Comparison of ENCODE assay signal across 21 cellular contexts in the genomic region with DNA sequence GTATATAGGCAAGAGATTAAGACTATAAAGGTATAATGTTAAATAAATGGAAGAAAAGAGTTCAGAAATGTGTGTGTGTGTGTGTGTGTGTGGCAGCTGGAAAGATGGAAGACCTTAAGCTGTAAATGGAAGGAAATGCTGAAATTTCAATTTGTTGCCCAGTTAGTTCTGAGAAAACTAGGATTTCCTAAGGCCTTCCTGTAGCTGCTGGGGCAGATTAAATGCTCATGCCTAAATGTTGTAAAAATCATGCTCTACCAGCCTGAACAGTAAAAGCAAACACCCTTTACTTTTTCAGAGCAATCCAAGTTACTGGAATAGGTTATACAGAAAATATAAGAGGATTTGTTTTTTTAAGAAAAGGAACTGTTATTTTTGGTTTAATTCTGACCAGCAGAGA. TPM values are rescaled to one million over a fixed set of nuclear protein-coding genes. Genes with fewer than 3 reads are reported as not detected.
DNase-seq lines count a peak whose midpoint lies in the region; ATAC-seq and TF ChIP-seq lines count a peak whose summit lies in the region.
"Had no signal": no experiment of that assay in that cellular context is flagged by ENCODE, and none has a peak within 500 bp of the region (broad histone marks: within the 10 kb centered on the region; RNA-seq: fewer than 3 reads in every experiment).

No MANE protein-coding gene starts in this region.

- CTCF ChIA-PET in HEK293T (lab: Yijun Ruan, JAX), result no interaction called here

- H3K79me2 ChIP-seq in smooth muscle cell (ENCODE audit: low read depth), result no peaks in the 10 kb centered on the region

- H3K9me3 ChIP-seq in right lobe of liver, result no peaks in the 10 kb centered on the region
- no peaks in the 10 kb centered on the region for H3K9me3 ChIP-seq in smooth muscle cell (replicated peaks; ENCODE audit: low read depth)
- H3K9me3 ChIP-seq: thyroid gland had no signal

- POLR2A ChIA-PET in HEK293T (lab: Yijun Ruan, JAX), result no interaction called here

- DNase-seq in DMS53 (lab: John Stamatoyannopoulos, UW) (peak; percentile 44), DMS53 treated with DMSO at 0.1 percent for 48 hours (lab: John Stamatoyannopoulos, UW; ENCODE audit: unreplicated experiment) (no peak), choroid plexus epithelial cell (ENCODE audit: low read depth) (peak; percentile 25), right lobe of liver (no peak), smooth muscle cell (lab: John Stamatoyannopoulos, UW; ENCODE audit: unreplicated experiment) (no peak), Right ventricle myocardium superior (no peak), HEK293T (ENCODE audit: extremely low spot score) (no peak)
- no peak for DNase-seq in stimulated activated CD4-positive, alpha-beta T cell treated with anti-CD3 and anti-CD28 coated beads, Interleukin-12 subunit alpha, Interleukin-12 subunit beta, amount 100 ng/mL, for 4 hours
- DNase-seq: activated CD8-positive, alpha-beta T cell treated with anti-CD3 and anti-CD28 coated beads for 36 hours; activated T-cell treated with anti-CD3 and anti-CD28 coated beads, Interleukin-2, amount 50 U/mL, for 4 hours; Calu3; GDM1; naive B cell; NCI-H2081 treated with DMSO at 0.1 percent for 48 hours; NCI-H526 treated with DMSO at 0.1 percent for 48 hours; thyroid gland had no signal

- H3K4me3 ChIP-seq in choroid plexus epithelial cell (ENCODE audit: low read depth, low read length) (no peak overlapping the region), right lobe of liver (no peak overlapping the region), smooth muscle cell (no peak overlapping the region)
- H3K4me3 ChIP-seq: GM12878, thyroid gland had no signal

- H3K4me1 ChIP-seq in right lobe of liver (peaks cover 0 to 14% (median 6%) of the 10 kb centered on the region in 4 donors), smooth muscle cell (ENCODE audit: low read depth) (peaks cover 17% of the 10 kb centered on the region)

- TF ChIP-seq POLR2A in right lobe of liver (IDR thresholded peaks at IDR 0.05), result no peak

- intact Hi-C loops in right lobe of liver (cut with DNase I) (no loop called here), Right ventricle myocardium superior (cut with DNase I) (no loop called here)

- H4K20me1 ChIP-seq in smooth muscle cell (ENCODE audit: low read depth), result no peaks in the 10 kb centered on the region

- no peaks in the 10 kb centered on the region for H3F3A ChIP-seq in smooth muscle cell (ENCODE audit: low read depth)

- no peak overlapping the region for H2AFZ ChIP-seq in smooth muscle cell (ENCODE audit: low read depth)

- no peak overlapping the region for H3K4me2 ChIP-seq in smooth muscle cell

- H3K27ac ChIP-seq in right lobe of liver, result peak overlapping the region in 1 of 3 donors; percentile 27
- H3K27ac ChIP-seq in smooth muscle cell (ENCODE audit: low read depth), result peak overlapping the region; percentile 53
- H3K27ac ChIP-seq: 22Rv1, VCaP had no signal

- no peaks in the 10 kb centered on the region for H3K27me3 ChIP-seq in right lobe of liver
- H3K27me3 ChIP-seq in smooth muscle cell (ENCODE audit: low read depth), result no peaks in the 10 kb centered on the region
- H3K27me3 ChIP-seq: thyroid gland had no signal

- TF ChIP-seq CTCF in choroid plexus epithelial cell (conservative IDR thresholded peaks at IDR 0.05; ENCODE audit: low read depth, low read length) (no peak), right lobe of liver (IDR thresholded peaks at IDR 0.05) (no peak), smooth muscle cell (IDR thresholded peaks at IDR 0.05; ENCODE audit: borderline replicate concordance, insufficient read depth, poor library complexity, severe bottlenecking) (no peak)

- no peak overlapping the region for H3K9ac ChIP-seq in smooth muscle cell (ENCODE audit: low read depth)

- ATAC-seq in right lobe of liver (peak; percentile 12 to 40 (median 28)), Right ventricle myocardium superior (ENCODE audit: poor library complexity) (no peak)
- ATAC-seq: activated CD8-positive, alpha-beta T cell treated with anti-CD3 and anti-CD28 coated beads for 36 hours; activated naive CD4-positive, alpha-beta T cell treated with anti-CD3 and anti-CD28 coated beads, Interleukin-2, amount 50 U/mL, for 72 hours; activated T-cell treated with anti-CD3 and anti-CD28 coated beads, Interleukin-2, amount 50 U/mL, for 4 hours; GM12878 had no signal

- H3K36me3 ChIP-seq in right lobe of liver (no peaks in the 10 kb centered on the region), smooth muscle cell (ENCODE audit: low read depth) (no peaks in the 10 kb centered on the region)
- H3K36me3 ChIP-seq: thyroid gland had no signal

TF ChIP-seq in HEK293T, 16 proteins besides CTCF, POLR2A, EP300 and RAD21:
- TF ChIP-seq ARNT (IDR thresholded peaks at IDR 0.05), result no peak
- no peak for TF ChIP-seq SUZ12 (IDR thresholded peaks at IDR 0.05)
- TF ChIP-seq BHLHE40 (IDR thresholded peaks at IDR 0.05; ENCODE audit: borderline replicate concordance), result no peak
- TF ChIP-seq FOXM1 (IDR thresholded peaks at IDR 0.05; ENCODE audit: borderline replicate concordance), result no peak
- no peak for TF ChIP-seq FOXA1 (IDR thresholded peaks at IDR 0.05)

RNA-seq across cellular contexts. Expression of gene ADCY10, which starts 8.3 kb away (rescaled TPM):
- total RNA-seq in right lobe of liver, result 1 to 10 TPM in 3 of 6 experiments, under 1 TPM in 3; 0.43 to 5.8 (median 1.5) TPM
- 0.18 TPM in 1 of 2 replicates, not detected in the other for total RNA-seq in smooth muscle cell
- not detected in 2 replicates for polyA plus RNA-seq in smooth muscle cell
- 0.05 TPM for total RNA-seq in Right ventricle myocardium superior
- total RNA-seq: activated T-cell treated with anti-CD3 and anti-CD28 coated beads, Interleukin-2, amount 50 U/mL, for 4 hours; GM12878; pulmonary artery endothelial cell had no signal

RNA-seq across cellular contexts. Expression of gene DCAF6, which starts 30.8 kb away (rescaled TPM):
- 10 to 100 TPM; 35.8 to 65.9 (median 48.8) TPM for total RNA-seq in right lobe of liver
- 30.0 and 34.9 TPM in 2 replicates for total RNA-seq in smooth muscle cell
- polyA plus RNA-seq in smooth muscle cell, result 27.4 and 33.6 TPM in 2 replicates
- total RNA-seq in Right ventricle myocardium superior, result 224 TPM

RNA-seq across cellular contexts. Expression of gene MPC2, which starts 31.2 kb away (rescaled TPM):
- total RNA-seq in right lobe of liver (100 to 1,000 TPM in 5 of 6 experiments, 10 to 100 TPM in 1; 85.2 to 198 (median 142) TPM), smooth muscle cell (47.1 and 58.2 TPM in 2 replicates), Right ventricle myocardium superior (221 TPM)
- 66.5 and 69.9 TPM in 2 replicates for polyA plus RNA-seq in smooth muscle cell

Comparison
In these comparisons a context has a peak if more than half of its experiments do, and no peak if none do; other contexts are left out.
1. DNase-seq: peak in DMS53 (single experiment) and choroid plexus epithelial cell (single experiment); none in DMS53 treated with DMSO at 0.1 percent for 48 hours (single experiment), right lobe of liver (0 of 3), smooth muscle cell (single experiment), Right ventricle myocardium superior (single experiment), HEK293T (single experiment) and stimulated activated CD4-positive, alpha-beta T cell treated with anti-CD3 and anti-CD28 coated beads, Interleukin-12 subunit alpha, Interleukin-12 subunit beta, amount 100 ng/mL, for 4 hours (single experiment).